In the genomic region with DNA sequence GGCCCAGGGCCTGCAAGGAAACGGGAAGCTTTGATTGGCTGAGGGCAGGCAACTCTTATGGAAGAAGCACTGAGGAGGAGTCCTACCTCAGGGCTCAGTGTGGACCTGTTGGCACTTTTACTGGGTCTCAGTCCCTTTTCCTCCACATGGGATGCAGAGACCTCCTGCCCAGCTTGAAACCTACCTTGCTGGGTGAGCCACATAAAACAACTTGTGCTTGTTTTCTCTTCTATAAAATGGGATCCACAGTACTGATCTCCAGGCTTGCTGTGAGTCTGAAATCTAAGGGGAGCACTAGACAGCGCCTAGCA, we compare ENCODE assay signal across 1 cellular context.
TF ChIP-seq lines count a peak whose summit lies in the region.

No MANE protein-coding gene starts in this region.

TF ChIP-seq in IMR-90, 13 proteins besides CTCF, POLR2A, EP300 and RAD21:
- TF ChIP-seq MAZ (IDR thresholded peaks at IDR 0.05; ENCODE audit: borderline replicate concordance, low read depth, low read length) (no peak), CEBPB (IDR thresholded peaks at IDR 0.05; ENCODE audit: low read depth, low read length) (no peak), RCOR1 (IDR thresholded peaks at IDR 0.05; ENCODE audit: insufficient replicate concordance, low read length) (no peak)
- TF ChIP-seq, protein P1, sequence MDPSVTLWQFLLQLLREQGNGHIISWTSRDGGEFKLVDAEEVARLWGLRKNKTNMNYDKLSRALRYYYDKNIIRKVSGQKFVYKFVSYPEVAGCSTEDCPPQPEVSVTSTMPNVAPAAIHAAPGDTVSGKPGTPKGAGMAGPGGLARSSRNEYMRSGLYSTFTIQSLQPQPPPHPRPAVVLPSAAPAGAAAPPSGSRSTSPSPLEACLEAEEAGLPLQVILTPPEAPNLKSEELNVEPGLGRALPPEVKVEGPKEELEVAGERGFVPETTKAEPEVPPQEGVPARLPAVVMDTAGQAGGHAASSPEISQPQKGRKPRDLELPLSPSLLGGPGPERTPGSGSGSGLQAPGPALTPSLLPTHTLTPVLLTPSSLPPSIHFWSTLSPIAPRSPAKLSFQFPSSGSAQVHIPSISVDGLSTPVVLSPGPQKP (IDR thresholded peaks at IDR 0.05; ENCODE audit: borderline replicate concordance, low read depth, low read length), result no peak
TF ChIP-seq in IMR-90: peak in this region for 0.
